Comparison of ENCODE assay signal across 11 cellular contexts in genomic region chr11:34223021-34223813, GRCh38.
DNase-seq lines count a peak whose midpoint lies in the region; ATAC-seq and TF ChIP-seq lines count a peak whose summit lies in the region.
"Had no signal": no experiment of that assay in that cellular context is flagged by ENCODE, and none has a peak within 500 bp of the region (broad histone marks: within the 10 kb centered on the region; RNA-seq: fewer than 3 reads in every experiment).

No MANE protein-coding gene starts in this region.

- H3K27me3 Mint-ChIP-seq in CD8-positive, alpha-beta T cell (ENCODE audit: low read depth): no peaks in the 10 kb centered on the region

- TF ChIP-seq EP300 in upper lobe of left lung (IDR thresholded peaks at IDR 0.05): no peak

- H3K9me3 ChIP-seq in HUES64 (ENCODE audit: insufficient read depth, low read depth, low read length) (no peaks in the 10 kb centered on the region), lower lobe of right lung (no peaks in the 10 kb centered on the region), upper lobe of left lung (no peaks in the 10 kb centered on the region)
- no peaks in the 10 kb centered on the region for H3K9me3 ChIP-seq in CD8-positive, alpha-beta T cell (ENCODE audit: low read length)

- H3K27me3 ChIP-seq in HUES64 (ENCODE audit: insufficient read depth, low read length) (no peaks in the 10 kb centered on the region), lower lobe of right lung (ENCODE audit: low read depth) (no peaks in the 10 kb centered on the region), upper lobe of left lung (no peaks in the 10 kb centered on the region)
- no peaks in the 10 kb centered on the region for H3K27me3 ChIP-seq in CD8-positive, alpha-beta T cell (ENCODE audit: insufficient read depth, low read length)

- H3K4me1 ChIP-seq in HUES64 (ENCODE audit: insufficient read depth, low read length) (peaks cover 17% of the 10 kb centered on the region), lower lobe of right lung (no peaks in the 10 kb centered on the region), upper lobe of left lung (peaks cover 0 to 3% (median 0%) of the 10 kb centered on the region in 4 donors)
- H3K4me1 ChIP-seq in CD8-positive, alpha-beta T cell (ENCODE audit: insufficient read depth, low read length): no peaks in the 10 kb centered on the region
- H3K4me1 ChIP-seq: parathyroid adenoma had no signal

- 0 out of 2 replicates have a peak overlapping the region, but pooled peaks have one; percentile 27 for H3K9ac ChIP-seq in HUES64 (ENCODE audit: low read depth, low read length)
- H3K9ac ChIP-seq: parathyroid adenoma had no signal

- TF ChIP-seq POLR2A in upper lobe of left lung (IDR thresholded peaks at IDR 0.05): no peak

- DNase-seq in cardiac fibroblast (ENCODE audit: low read depth in 2 of 2) (peak; percentile 80 to 87), lower lobe of right lung (no peak), upper lobe of left lung (peak in 1 of 2 donors; percentile 23), NAMALWA (ENCODE audit: low spot score) (no peak)
- DNase-seq in CD8-positive, alpha-beta T cell: no peak
- DNase-seq: glutamatergic neuron; MV-4-11; stimulated activated naive CD8-positive, alpha-beta T cell treated with anti-CD3 and anti-CD28 coated beads, Interleukin-15, Interleukin-2, amounts not matched to agents 100 U/mL and 50 U/mL, for 24 hours had no signal

- intact Hi-C loops in lower lobe of right lung (cut with DNase I): no loop called here
- intact Hi-C loops in CD8-positive, alpha-beta T cell (cut with DNase I, micrococcal nuclease): no loop called here

- H3K36me3 ChIP-seq in HUES64 (ENCODE audit: insufficient read depth, low read length) (no peaks in the 10 kb centered on the region), lower lobe of right lung (no peaks in the 10 kb centered on the region), upper lobe of left lung (no peaks in the 10 kb centered on the region)
- H3K36me3 ChIP-seq in CD8-positive, alpha-beta T cell (ENCODE audit: insufficient read depth, low read length): no peaks in the 10 kb centered on the region

- H3K27ac ChIP-seq in HUES64 (ENCODE audit: low read depth, low read length) (peak overlapping the region; percentile 9; the same call in 1 of the 2 replicates), lower lobe of right lung (peak overlapping the region; percentile 31), upper lobe of left lung (peak overlapping the region in 1 of 4 donors; percentile 42)
- H3K27ac ChIP-seq in CD8-positive, alpha-beta T cell (ENCODE audit: low read depth, low read length): no peak overlapping the region
- H3K27ac ChIP-seq: parathyroid adenoma had no signal

- no peaks in the 10 kb centered on the region for H3K9me3 Mint-ChIP-seq in CD8-positive, alpha-beta T cell

- H3K4me3 Mint-ChIP-seq in CD8-positive, alpha-beta T cell: no peak overlapping the region

- H3K4me1 Mint-ChIP-seq in CD8-positive, alpha-beta T cell (ENCODE audit: low read depth): no peaks in the 10 kb centered on the region

- peak; percentile 45 to 53 for ATAC-seq in lower lobe of right lung
- peak; percentile 42 to 69 for ATAC-seq in upper lobe of left lung (ENCODE audit: low FRiP score in 2 of 2)
- no peak for ATAC-seq in CD8-positive, alpha-beta T cell
- no peak for ATAC-seq in GM21367 (IDR thresholded peaks at IDR 0.05; ENCODE audit: unreplicated experiment)
- ATAC-seq: stimulated activated naive CD8-positive, alpha-beta T cell treated with anti-CD3 and anti-CD28 coated beads, Interleukin-15, Interleukin-2, amounts not matched to agents 100 U/mL and 50 U/mL, for 24 hours had no signal

- WGBS in HUES64: 83% methylated on average over 17 of the region's 17 CpGs
- WGBS in upper lobe of left lung, 2 donors: 70 to 73% methylated on average over 14 to 17 of the region's 17 CpGs

- H3K36me3 Mint-ChIP-seq in CD8-positive, alpha-beta T cell: no peaks in the 10 kb centered on the region

- TF ChIP-seq CTCF in cardiac fibroblast (IDR thresholded peaks at IDR 0.05; ENCODE audit: low read depth, low read length) (no peak), lower lobe of right lung (IDR thresholded peaks at IDR 0.05) (no peak), upper lobe of left lung (IDR thresholded peaks at IDR 0.05) (no peak)
- TF ChIP-seq CTCF in CD8-positive, alpha-beta T cell (IDR thresholded peaks at IDR 0.05): no peak

- no peak overlapping the region for H3K4me3 ChIP-seq in HUES64 (ENCODE audit: low read length)
- H3K4me3 ChIP-seq in cardiac fibroblast (replicated peaks in 1 of 2; ENCODE audit: low read depth in 2 of 2, low read length in 2 of 2): no peak overlapping the region
- H3K4me3 ChIP-seq in lower lobe of right lung: no peak overlapping the region
- no peak overlapping the region for H3K4me3 ChIP-seq in upper lobe of left lung
- H3K4me3 ChIP-seq in CD8-positive, alpha-beta T cell (ENCODE audit: low read depth, low read length): no peak overlapping the region

- H3K27ac Mint-ChIP-seq in CD8-positive, alpha-beta T cell: no peak overlapping the region

- CTCF ChIA-PET in CD8-positive, alpha-beta T cell (lab: Charles Lee): no interaction called here

- POLR2A ChIA-PET in CD8-positive, alpha-beta T cell (lab: Charles Lee): no interaction called here

Comparison
In these comparisons a context has a peak if more than half of its experiments do, and no peak if none do; other contexts are left out.
1. DNase-seq: peak in cardiac fibroblast (2 of 2); none in lower lobe of right lung (single experiment), CD8-positive, alpha-beta T cell (0 of 7) and NAMALWA (single experiment).
2. ATAC-seq: peak in lower lobe of right lung (2 of 2) and upper lobe of left lung (2 of 2); none in CD8-positive, alpha-beta T cell (single experiment) and GM21367 (single experiment).